Comparison of ENCODE assay signal across 8 cellular contexts in genomic region chr5:179823937-179824744, GRCh38. TPM values are rescaled to one million over a fixed set of nuclear protein-coding genes. Genes with fewer than 3 reads are reported as not detected.
DNase-seq lines count a peak whose midpoint lies in the region; ATAC-seq and TF ChIP-seq lines count a peak whose summit lies in the region.
"Had no signal": no experiment of that assay in that cellular context is flagged by ENCODE, and none has a peak within 500 bp of the region (broad histone marks: within the 10 kb centered on the region; RNA-seq: fewer than 3 reads in every experiment).

No MANE protein-coding gene starts in this region.

- no peak for DNase-seq in AG04450 (ENCODE audit: low read depth, low spot score)
- no peak for DNase-seq in activated T-helper 1 cell treated with anti-CD3 and anti-CD28 coated beads, Interleukin-12 subunit alpha, Interleukin-12 subunit beta, Interleukin-2, Interleukin-4 antibody, amounts not matched to agents 30 ng/mL and 10 ng/mL and 1 ng/mL, durations not matched to agents 14 hours and 24 hours and 36 hours (ENCODE audit: low spot score)
- no peak for DNase-seq in iPS-NIHi11 (ENCODE audit: low spot score)
- no peak for DNase-seq in DMS79 treated with DMSO at 0.1 percent for 48 hours (lab: John Stamatoyannopoulos, UW)
- DNase-seq: NCI-H526 had no signal

- H3K4me3 ChIP-seq in AG04450 (ENCODE audit: low read depth, low read length) (peak overlapping the region; percentile 94), liver (ENCODE audit: low read depth in 1 of 3, low read length in 3 of 3) (peak overlapping the region in 2 of 3 donors; percentile 15 to 31)
- H3K4me3 ChIP-seq: BLaER1 had no signal

- no peak for ATAC-seq in GM21381 (IDR thresholded peaks at IDR 0.05; ENCODE audit: unreplicated experiment)

- H3K9me3 Mint-ChIP-seq in activated T-helper 1 cell treated with anti-CD3 and anti-CD28 coated beads, Interleukin-12 subunit alpha, Interleukin-12 subunit beta, Interleukin-2, Interleukin-4 antibody, amounts not matched to agents 30 ng/mL and 10 ng/mL and 1 ng/mL, durations not matched to agents 14 hours and 24 hours and 36 hours, result no peaks in the 10 kb centered on the region

- H3K9me3 ChIP-seq in AG04450 (ENCODE audit: control insufficient read depth, insufficient read depth, low read length) (peaks cover 4% of the 10 kb centered on the region), liver (ENCODE audit: control insufficient read depth in 4 of 4, low read length in 3 of 4) (no peaks in the 10 kb centered on the region)

- no peaks in the 10 kb centered on the region for H3K27me3 ChIP-seq in AG04450 (ENCODE audit: control insufficient read depth, insufficient read depth, low read length)
- no peaks in the 10 kb centered on the region for H3K27me3 ChIP-seq in liver (ENCODE audit: control insufficient read depth in 4 of 4, insufficient read depth in 4 of 4, low read length in 3 of 4)
- H3K27me3 ChIP-seq: BLaER1 had no signal

- H3K27me3 Mint-ChIP-seq in activated T-helper 1 cell treated with anti-CD3 and anti-CD28 coated beads, Interleukin-12 subunit alpha, Interleukin-12 subunit beta, Interleukin-2, Interleukin-4 antibody, amounts not matched to agents 30 ng/mL and 10 ng/mL and 1 ng/mL, durations not matched to agents 14 hours and 24 hours and 36 hours (ENCODE audit: insufficient read depth), result no peaks in the 10 kb centered on the region

- peaks cover 41% of the 10 kb centered on the region for H3K36me3 Mint-ChIP-seq in activated T-helper 1 cell treated with anti-CD3 and anti-CD28 coated beads, Interleukin-12 subunit alpha, Interleukin-12 subunit beta, Interleukin-2, Interleukin-4 antibody, amounts not matched to agents 30 ng/mL and 10 ng/mL and 1 ng/mL, durations not matched to agents 14 hours and 24 hours and 36 hours (ENCODE audit: low read depth)

- H3K27ac ChIP-seq in AG04450 (ENCODE audit: low read depth, low read length), result peak overlapping the region; percentile 21
- H3K27ac ChIP-seq in liver (ENCODE audit: low read depth in 1 of 2, low read length in 2 of 2), result peak overlapping the region; percentile 10 to 36
- H3K27ac ChIP-seq: BLaER1 had no signal

- TF ChIP-seq RAD21 in liver (IDR thresholded peaks at IDR 0.05), result no peak

- TF ChIP-seq CTCF in AG04450 (IDR thresholded peaks at IDR 0.05; ENCODE audit: low read depth, low read length), result no peak
- no peak for TF ChIP-seq CTCF in liver (IDR thresholded peaks at IDR 0.05; ENCODE audit: low read depth, low read length, missing input control)

- peak overlapping the region; percentile 77 for H3K4me3 Mint-ChIP-seq in activated T-helper 1 cell treated with anti-CD3 and anti-CD28 coated beads, Interleukin-12 subunit alpha, Interleukin-12 subunit beta, Interleukin-2, Interleukin-4 antibody, amounts not matched to agents 30 ng/mL and 10 ng/mL and 1 ng/mL, durations not matched to agents 14 hours and 24 hours and 36 hours

- CTCF ChIA-PET in AG04450 (lab: Charles Lee), result no interaction called here

- intact Hi-C loops in activated T-helper 1 cell treated with anti-CD3 and anti-CD28 coated beads, Interleukin-12 subunit alpha, Interleukin-12 subunit beta, Interleukin-2, Interleukin-4 antibody, amounts not matched to agents 30 ng/mL and 10 ng/mL and 1 ng/mL, durations not matched to agents 14 hours and 24 hours and 36 hours (cut with micrococcal nuclease), result loop anchor here (5.0 kb wide), 1 partner anchor 528 kb away; the partner anchor contains the start of gene GFPT2

- H3K27ac Mint-ChIP-seq in activated T-helper 1 cell treated with anti-CD3 and anti-CD28 coated beads, Interleukin-12 subunit alpha, Interleukin-12 subunit beta, Interleukin-2, Interleukin-4 antibody, amounts not matched to agents 30 ng/mL and 10 ng/mL and 1 ng/mL, durations not matched to agents 14 hours and 24 hours and 36 hours, result no peak overlapping the region

- H3K9ac ChIP-seq in liver (ENCODE audit: low read depth in 1 of 2, low read length in 2 of 2), result no peak overlapping the region
- H3K9ac ChIP-seq: BLaER1 had no signal

- peaks cover 20 to 47% (median 37%) of the 10 kb centered on the region in 4 donors for H3K36me3 ChIP-seq in liver (ENCODE audit: control insufficient read depth in 4 of 4, insufficient read depth in 3 of 4, low read depth in 1 of 4, low read length in 3 of 4)

- POLR2A ChIA-PET in AG04450 (lab: Yijun Ruan, JAX), result interaction anchor here (1.1 kb wide), 1 partner anchor 8 kb away, joined by 3 read pairs; no protein-coding TSS in a partner anchor

- WGBS in liver, result 50% methylated on average over 22 of the region's 22 CpGs

- peaks cover 22 to 68% (median 56%) of the 10 kb centered on the region in 4 donors for H3K4me1 ChIP-seq in liver (ENCODE audit: control insufficient read depth in 4 of 4, insufficient read depth in 4 of 4, low read length in 3 of 4)

- H3K4me1 Mint-ChIP-seq in activated T-helper 1 cell treated with anti-CD3 and anti-CD28 coated beads, Interleukin-12 subunit alpha, Interleukin-12 subunit beta, Interleukin-2, Interleukin-4 antibody, amounts not matched to agents 30 ng/mL and 10 ng/mL and 1 ng/mL, durations not matched to agents 14 hours and 24 hours and 36 hours (ENCODE audit: low read depth), result peaks cover 42% of the 10 kb centered on the region

TF ChIP-seq in liver, 16 proteins besides CTCF, POLR2A, EP300 and RAD21 (continues in another document):
- TF ChIP-seq YY1 (IDR thresholded peaks at IDR 0.05), result no peak
- TF ChIP-seq GABPA (IDR thresholded peaks at IDR 0.05 in 1 of 2, conservative IDR thresholded peaks at IDR 0.05 in 1 of 2), result no peak
- TF ChIP-seq RXRA (IDR thresholded peaks at IDR 0.05), result no peak
- TF ChIP-seq NR2F2 (IDR thresholded peaks at IDR 0.05), result no peak
- TF ChIP-seq ATF3 (IDR thresholded peaks at IDR 0.05), result no peak
- no peak for TF ChIP-seq FOXA1 (IDR thresholded peaks at IDR 0.05)
- TF ChIP-seq EGR1 (IDR thresholded peaks at IDR 0.05; ENCODE audit: low read depth in 2 of 2), result no peak
- TF ChIP-seq FOXA2 (IDR thresholded peaks at IDR 0.05), result no peak
- TF ChIP-seq MAX (IDR thresholded peaks at IDR 0.05), result no peak

RNA-seq across cellular contexts. Expression of gene SQSTM1, which starts 3.4 kb away (rescaled TPM):
- 366 and 589 TPM in 2 replicates for polyA plus RNA-seq in AG04450 (2011; rRNA removed)
- 215 and 259 TPM in 2 replicates for polyA minus RNA-seq in AG04450 (2011; rRNA and poly(A)+ RNA removed)
- 221 and 233 TPM in 2 replicates for total RNA-seq in activated T-helper 1 cell treated with anti-CD3 and anti-CD28 coated beads, Interleukin-12 subunit alpha, Interleukin-12 subunit beta, Interleukin-2, Interleukin-4 antibody, amounts not matched to agents 30 ng/mL and 10 ng/mL and 1 ng/mL, durations not matched to agents 14 hours and 24 hours and 36 hours
- 100 to 1,000 TPM; 127 to 208 TPM for total RNA-seq in liver
- polyA plus RNA-seq in liver, result 100 to 1,000 TPM; 303 to 330 TPM

RNA-seq across cellular contexts. Expression of gene MGAT4B, which starts 17.5 kb away (rescaled TPM):
- polyA plus RNA-seq in AG04450 (2011; rRNA removed) (102 and 149 TPM in 2 replicates), liver (100 to 1,000 TPM in 1 of 2 donors, 10 to 100 TPM in 1; 47.8 to 156 TPM)
- polyA minus RNA-seq in AG04450 (2011; rRNA and poly(A)+ RNA removed), result 122 and 152 TPM in 2 replicates
- total RNA-seq in activated T-helper 1 cell treated with anti-CD3 and anti-CD28 coated beads, Interleukin-12 subunit alpha, Interleukin-12 subunit beta, Interleukin-2, Interleukin-4 antibody, amounts not matched to agents 30 ng/mL and 10 ng/mL and 1 ng/mL, durations not matched to agents 14 hours and 24 hours and 36 hours, result 124 and 132 TPM in 2 replicates
- 100 to 1,000 TPM in 1 of 2 donors, 10 to 100 TPM in 1; 42.0 to 120 TPM for total RNA-seq in liver

RNA-seq across cellular contexts. Expression of gene LTC4S, which starts 30.4 kb away (rescaled TPM):
- polyA plus RNA-seq in AG04450 (2011; rRNA removed), result 0.40 and 0.56 TPM in 2 replicates
- 0.46 TPM in 1 of 2 replicates, not detected in the other for polyA minus RNA-seq in AG04450 (2011; rRNA and poly(A)+ RNA removed)
- total RNA-seq in activated T-helper 1 cell treated with anti-CD3 and anti-CD28 coated beads, Interleukin-12 subunit alpha, Interleukin-12 subunit beta, Interleukin-2, Interleukin-4 antibody, amounts not matched to agents 30 ng/mL and 10 ng/mL and 1 ng/mL, durations not matched to agents 14 hours and 24 hours and 36 hours, result 0.64 and 1.7 TPM in 2 replicates
- 1 to 10 TPM; 1.3 to 1.8 TPM for total RNA-seq in liver
- 1 to 10 TPM; 2.4 to 3.3 TPM for polyA plus RNA-seq in liver

RNA-seq across cellular contexts. Expression of gene MRNIP, which starts 34.5 kb away (rescaled TPM):
- 14.0 and 16.0 TPM in 2 replicates for polyA plus RNA-seq in AG04450 (2011; rRNA removed)
- polyA minus RNA-seq in AG04450 (2011; rRNA and poly(A)+ RNA removed), result 9.6 and 12.3 TPM in 2 replicates
- total RNA-seq in activated T-helper 1 cell treated with anti-CD3 and anti-CD28 coated beads, Interleukin-12 subunit alpha, Interleukin-12 subunit beta, Interleukin-2, Interleukin-4 antibody, amounts not matched to agents 30 ng/mL and 10 ng/mL and 1 ng/mL, durations not matched to agents 14 hours and 24 hours and 36 hours, result 24.6 and 26.3 TPM in 2 replicates
- 10 to 100 TPM in 1 of 2 donors, 1 to 10 TPM in 1; 5.4 to 12.0 TPM for total RNA-seq in liver
- 1 to 10 TPM; 7.1 to 7.6 TPM for polyA plus RNA-seq in liver
